Comparison of ENCODE assay signal across 8 cellular contexts in genomic region chr22:17891427-17892167, GRCh38.
DNase-seq lines count a peak whose midpoint lies in the region; ATAC-seq and TF ChIP-seq lines count a peak whose summit lies in the region.
"Had no signal": no experiment of that assay in that cellular context is flagged by ENCODE, and none has a peak within 500 bp of the region (broad histone marks: within the 10 kb centered on the region; RNA-seq: fewer than 3 reads in every experiment).

No MANE protein-coding gene starts in this region.

- H3K4me1 ChIP-seq in H9 (ENCODE audit: insufficient read depth, low read length) (no peaks in the 10 kb centered on the region), PC-3 (ENCODE audit: insufficient read depth, low read length) (peaks cover 14% of the 10 kb centered on the region)

- H3K27ac ChIP-seq in H9 (ENCODE audit: insufficient read length, low read depth, low read length), result no peak overlapping the region
- no peak overlapping the region for H3K27ac ChIP-seq in PC-3 (ENCODE audit: low read length)

- peaks cover 0 to 2% of the 10 kb centered on the region in 2 experiments; a peak in 2 of 4 replicates for H3K4me1 Mint-ChIP-seq in H9
- H3K4me1 Mint-ChIP-seq: central memory CD8-positive, alpha-beta T cell had no signal

- H3K4ac ChIP-seq in H9 (ENCODE audit: low read depth, low read length), result no peak overlapping the region

- H3K23me2 ChIP-seq in H9 (ENCODE audit: insufficient read length, low read depth, low read length, poor library complexity, severe bottlenecking), result no peaks in the 10 kb centered on the region

- H3K9me3 ChIP-seq in H9 (ENCODE audit: control insufficient read depth, low read depth, low read length) (no peaks in the 10 kb centered on the region), PC-3 (ENCODE audit: low read length) (no peaks in the 10 kb centered on the region)

- H3K79me1 ChIP-seq in H9 (ENCODE audit: insufficient read depth, low read depth, low read length, poor library complexity, severe bottlenecking), result no peaks in the 10 kb centered on the region

- no peak overlapping the region for H3K14ac ChIP-seq in H9 (ENCODE audit: insufficient read depth, low read length)

- peaks cover 12 to 63% (median 50%) of the 10 kb centered on the region in 3 experiments; a peak in 6 of 7 replicates for H3K36me3 Mint-ChIP-seq in H9 (ENCODE audit: insufficient read depth in 1 of 3, low read depth in 3 of 3)

- no peaks in the 10 kb centered on the region for H3K9me3 Mint-ChIP-seq in H9
- H3K9me3 Mint-ChIP-seq: central memory CD8-positive, alpha-beta T cell had no signal

- peaks cover 41% of the 10 kb centered on the region for H3K36me3 ChIP-seq in PC-3 (ENCODE audit: low read depth, low read length)

- no peak overlapping the region for H4K8ac ChIP-seq in H9 (replicated peaks; ENCODE audit: insufficient read length, low read depth, low read length)

- H3K4me3 Mint-ChIP-seq in H9, result no peak overlapping the region
- H3K4me3 Mint-ChIP-seq: central memory CD8-positive, alpha-beta T cell had no signal

- ATAC-seq in PC-3 (no peak), sciatic nerve (peak; percentile 75), HG03378 (IDR thresholded peaks at IDR 0.05; ENCODE audit: unreplicated experiment) (no peak), HG02885 (IDR thresholded peaks at IDR 0.05; ENCODE audit: poor library complexity, unreplicated experiment) (no peak)

- no peaks in the 10 kb centered on the region for H4K20me1 ChIP-seq in H9 (ENCODE audit: control insufficient read depth, insufficient read depth, insufficient read length)
- H4K20me1 ChIP-seq in PC-3 (ENCODE audit: low read length), result no peaks in the 10 kb centered on the region

- H3K27me3 Mint-ChIP-seq in H9 (ENCODE audit: low read depth), result no peaks in the 10 kb centered on the region
- H3K27me3 Mint-ChIP-seq: central memory CD8-positive, alpha-beta T cell had no signal

- no peaks in the 10 kb centered on the region for H3K9me2 ChIP-seq in PC-3 (replicated peaks; ENCODE audit: low read length)

- H3K18ac ChIP-seq in H9 (ENCODE audit: insufficient read length, low read depth, low read length), result no peak overlapping the region

- intact Hi-C loops in PC-3 (cut with micrococcal nuclease), result no loop called here
- intact Hi-C loops in sciatic nerve (cut with DNase I), result loop anchor here (5.0 kb wide), 1 partner anchor 59 kb away; no protein-coding TSS in a partner anchor

- H4K91ac ChIP-seq in H9 (ENCODE audit: insufficient read length, low read depth, low read length), result no peak overlapping the region

- H4K5ac ChIP-seq in H9 (ENCODE audit: insufficient read length, low read depth, low read length), result no peak overlapping the region

- H2BK15ac ChIP-seq in H9 (ENCODE audit: low read depth, low read length), result no peak overlapping the region

- POLR2A ChIA-PET in PC-3 (lab: Charles Lee; ENCODE audit: unreplicated experiment), result no interaction called here

- H3K27me3 ChIP-seq in H9 (ENCODE audit: insufficient read depth, low read length) (no peaks in the 10 kb centered on the region; the same call in 1 of the 2 replicates), PC-3 (ENCODE audit: low read length) (no peaks in the 10 kb centered on the region)

- no peak overlapping the region for H3K27ac Mint-ChIP-seq in H9

- TF ChIP-seq CTCF in H9 (conservative IDR thresholded peaks at IDR 0.05), result peak; percentile 59
- TF ChIP-seq CTCF in PC-3 (conservative IDR thresholded peaks at IDR 0.05; ENCODE audit: low read depth, low read length), result peak; percentile 45; the same call in 1 of the 2 replicates

- no peak overlapping the region for H3K4me2 ChIP-seq in H9 (ENCODE audit: insufficient read depth, insufficient read length, low read length)
- H3K4me2 ChIP-seq in PC-3 (ENCODE audit: low read length), result no peak overlapping the region

- H3T11ph ChIP-seq in H9 (ENCODE audit: low read length), result no peak overlapping the region

- no peak overlapping the region for H2AK5ac ChIP-seq in H9 (ENCODE audit: insufficient read length, low read length)

- H2BK20ac ChIP-seq in H9 (ENCODE audit: low read depth, low read length, poor library complexity, severe bottlenecking), result no peak overlapping the region

- no peak overlapping the region for H2BK5ac ChIP-seq in H9 (ENCODE audit: insufficient read length, low read length)

- H3F3A ChIP-seq in PC-3 (ENCODE audit: low read length, unreplicated experiment), result no peaks in the 10 kb centered on the region

- H3K79me2 ChIP-seq in H9 (ENCODE audit: insufficient read depth, low read length) (no peaks in the 10 kb centered on the region), PC-3 (ENCODE audit: low read length) (no peaks in the 10 kb centered on the region)

- BruUV-seq in PC-3 (replicated peaks; lab: Mats Ljungman, UMichigan), result no TSS peak

- no peak overlapping the region for H2AFZ ChIP-seq in H9 (ENCODE audit: low read length)
- no peak overlapping the region for H2AFZ ChIP-seq in PC-3 (ENCODE audit: low read length)

- CTCF ChIA-PET in PC-3 (lab: Charles Lee), result no interaction called here

- no peak overlapping the region for H2BK12ac ChIP-seq in H9 (ENCODE audit: insufficient read length, low read depth, low read length)

- H3K4me3 ChIP-seq in PC-3 (ENCODE audit: low read length), result no peak overlapping the region

- no CpG with 5 or more reads among the region's 12 CpGs for WGBS in H9 (ENCODE audit: extremely low coverage, insufficient read length, low lambda C conversion rate)

- H3K56ac ChIP-seq in H9 (ENCODE audit: insufficient read length, low read depth, low read length), result no peak overlapping the region

- DNase-seq in H9, result peak; percentile 55
- no peak for DNase-seq in PC-3
- peak; percentile 59 for DNase-seq in globus pallidus (ENCODE audit: low spot score)
- no peak for DNase-seq in sciatic nerve (ENCODE audit: low spot score)
- no peak for DNase-seq in superior temporal gyrus (ENCODE audit: extremely low spot score)

- H2BK120ac ChIP-seq in H9 (ENCODE audit: low read depth, low read length, poor library complexity, severe bottlenecking), result no peak overlapping the region

- H3K9ac ChIP-seq in H9 (ENCODE audit: extremely low read depth, insufficient read length, low read length) (no peak overlapping the region), PC-3 (ENCODE audit: low read length) (no peak overlapping the region)

- H3K23ac ChIP-seq in H9 (ENCODE audit: insufficient read length, low read depth, low read length), result no peak overlapping the region

Comparison
In these comparisons a context has a peak if more than half of its experiments do, and no peak if none do; other contexts are left out.
1. DNase-seq: peak in H9 (single experiment) and globus pallidus (single experiment); none in PC-3 (single experiment), sciatic nerve (single experiment) and superior temporal gyrus (single experiment).